In genomic region chr22:49867303-49868250, GRCh38 we compare ENCODE assay signal across 13 cellular contexts. TPM values are rescaled to one million over a fixed set of nuclear protein-coding genes. Genes with fewer than 3 reads are reported as not detected.
DNase-seq lines count a peak whose midpoint lies in the region; ATAC-seq and TF ChIP-seq lines count a peak whose summit lies in the region.
"Had no signal": no experiment of that assay in that cellular context is flagged by ENCODE, and none has a peak within 500 bp of the region (broad histone marks: within the 10 kb centered on the region; RNA-seq: fewer than 3 reads in every experiment).

No MANE protein-coding gene starts in this region.

- DNase-seq in CD8-positive, alpha-beta memory T cell, result peak in 1 of 5 donors; percentile 81
- DNase-seq in NB4 (ENCODE audit: low read depth) (peak; percentile 96), HEK293T (ENCODE audit: extremely low spot score) (no peak), NCI-H2107 (lab: John Stamatoyannopoulos, UW) (no peak)
- DNase-seq in activated naive CD8-positive, alpha-beta T cell treated with anti-CD3 and anti-CD28 coated beads, Interleukin-2, amount 50 U/mL, for 24 hours, result no peak
- no peak for DNase-seq in naive thymus-derived CD4-positive, alpha-beta T cell
- DNase-seq: DMS153, Kasumi-1, NCI-H1436 treated with DMSO at 0.1 percent for 48 hours, NCI-H510A had no signal

- ATAC-seq in activated naive CD8-positive, alpha-beta T cell treated with anti-CD3 and anti-CD28 coated beads, Interleukin-2, amount 50 U/mL, for 24 hours, result peak; percentile 67
- peak; percentile 48 for ATAC-seq in naive thymus-derived CD4-positive, alpha-beta T cell
- ATAC-seq in GM19455 (IDR thresholded peaks at IDR 0.05; ENCODE audit: unreplicated experiment) (no peak), GM21423 (IDR thresholded peaks at IDR 0.05; ENCODE audit: unreplicated experiment) (no peak)

- H3K27ac ChIP-seq in CD8-positive, alpha-beta memory T cell (ENCODE audit: low read depth, low read length), result peak overlapping the region; percentile 20
- H3K27ac ChIP-seq in naive thymus-derived CD4-positive, alpha-beta T cell (ENCODE audit: low read depth, low read length), result no peak overlapping the region

- TF ChIP-seq POLR2A in NB4 (IDR thresholded peaks at IDR 0.05; ENCODE audit: extremely low read depth, insufficient read length), result no peak

- peaks cover 45% of the 10 kb centered on the region for H3K4me1 ChIP-seq in CD8-positive, alpha-beta memory T cell (ENCODE audit: insufficient read depth, low read length)
- H3K4me1 ChIP-seq in naive thymus-derived CD4-positive, alpha-beta T cell (ENCODE audit: control insufficient read depth in 2 of 2, insufficient read depth in 2 of 2, low read length in 2 of 2), result peaks cover 12 to 48% of the 10 kb centered on the region in 2 donors

- peaks cover 4% of the 10 kb centered on the region for H3K9me3 ChIP-seq in CD8-positive, alpha-beta memory T cell (ENCODE audit: low read length)
- H3K9me3 ChIP-seq in naive thymus-derived CD4-positive, alpha-beta T cell (ENCODE audit: control insufficient read depth in 2 of 3, low read length in 3 of 3), result peaks cover 0 to 18% (median 0%) of the 10 kb centered on the region in 3 experiments

- H3K27me3 ChIP-seq in CD8-positive, alpha-beta memory T cell (ENCODE audit: insufficient read depth, low read length, poor library complexity, severe bottlenecking), result no peaks in the 10 kb centered on the region
- H3K27me3 ChIP-seq in naive thymus-derived CD4-positive, alpha-beta T cell (ENCODE audit: control insufficient read depth in 2 of 2, insufficient read depth in 2 of 2, low read length in 2 of 2), result no peaks in the 10 kb centered on the region

- H3K4me1 Mint-ChIP-seq in CD8-positive, alpha-beta memory T cell, result peaks cover 68 to 84% (median 78%) of the 10 kb centered on the region in 3 donors
- peaks cover 70% of the 10 kb centered on the region for H3K4me1 Mint-ChIP-seq in activated naive CD8-positive, alpha-beta T cell treated with anti-CD3 and anti-CD28 coated beads, Interleukin-2, amount 50 U/mL, for 24 hours
- H3K4me1 Mint-ChIP-seq in naive thymus-derived CD4-positive, alpha-beta T cell, result peaks cover 43 to 77% (median 61%) of the 10 kb centered on the region in 7 donors

- H3K4me3 ChIP-seq in CD8-positive, alpha-beta memory T cell (ENCODE audit: low read length), result peak overlapping the region; percentile 13
- H3K4me3 ChIP-seq in NB4 (ENCODE audit: low read depth, low read length), result peak overlapping the region; percentile 66
- H3K4me3 ChIP-seq in naive thymus-derived CD4-positive, alpha-beta T cell (ENCODE audit: low read length), result no peak overlapping the region

- TF ChIP-seq CTCF in NB4 (IDR thresholded peaks at IDR 0.05; ENCODE audit: low read depth, low read length), result no peak

- intact Hi-C loops in naive thymus-derived CD4-positive, alpha-beta T cell (cut with micrococcal nuclease), result loop anchor here in 1 of 2 donors (10.0 kb wide), 1 partner anchor 107 kb away; no protein-coding TSS in a partner anchor

- H3K27ac Mint-ChIP-seq in CD8-positive, alpha-beta memory T cell, result peak overlapping the region; percentile 91 to 97 (median 93)
- peak overlapping the region; percentile 70 for H3K27ac Mint-ChIP-seq in activated naive CD8-positive, alpha-beta T cell treated with anti-CD3 and anti-CD28 coated beads, Interleukin-2, amount 50 U/mL, for 24 hours
- H3K27ac Mint-ChIP-seq in naive thymus-derived CD4-positive, alpha-beta T cell, result peak overlapping the region in 8 of 9 donors; percentile 41 to 67 (median 57)

- CTCF ChIA-PET in CD8-positive, alpha-beta memory T cell (lab: Charles Lee), result interaction anchor here (1.1 kb wide), 1 partner anchor 13 kb away, joined by 5 read pairs; no protein-coding TSS in a partner anchor
- CTCF ChIA-PET in naive thymus-derived CD4-positive, alpha-beta T cell (lab: Charles Lee), result interaction anchor here (0.8 kb wide), 1 partner anchor 28 kb away, joined by 4 read pairs; no protein-coding TSS in a partner anchor
- CTCF ChIA-PET in HEK293T (lab: Yijun Ruan, JAX), result no interaction called here

- H3K9me3 Mint-ChIP-seq in CD8-positive, alpha-beta memory T cell, result peaks cover 15 to 27% (median 16%) of the 10 kb centered on the region in 5 donors
- H3K9me3 Mint-ChIP-seq in activated naive CD8-positive, alpha-beta T cell treated with anti-CD3 and anti-CD28 coated beads, Interleukin-2, amount 50 U/mL, for 24 hours, result peaks cover 34% of the 10 kb centered on the region
- H3K9me3 Mint-ChIP-seq in naive thymus-derived CD4-positive, alpha-beta T cell, result peaks cover 0 to 54% (median 26%) of the 10 kb centered on the region in 11 donors

- no peaks in the 10 kb centered on the region for H3K36me3 ChIP-seq in CD8-positive, alpha-beta memory T cell (ENCODE audit: insufficient read depth, low read length)
- H3K36me3 ChIP-seq in naive thymus-derived CD4-positive, alpha-beta T cell (ENCODE audit: control insufficient read depth in 2 of 3, insufficient read depth in 3 of 3, low read length in 3 of 3), result no peaks in the 10 kb centered on the region

- peaks cover 0 to 4% of the 10 kb centered on the region in 2 donors for H3K27me3 Mint-ChIP-seq in CD8-positive, alpha-beta memory T cell
- no peaks in the 10 kb centered on the region for H3K27me3 Mint-ChIP-seq in activated naive CD8-positive, alpha-beta T cell treated with anti-CD3 and anti-CD28 coated beads, Interleukin-2, amount 50 U/mL, for 24 hours
- H3K27me3 Mint-ChIP-seq in naive thymus-derived CD4-positive, alpha-beta T cell, result no peaks in the 10 kb centered on the region
- H3K27me3 Mint-ChIP-seq: B cell had no signal

- POLR2A ChIA-PET in CD8-positive, alpha-beta memory T cell (lab: Charles Lee), result interaction anchor here (0.6 to 1.0 kb wide), 3 partner anchors 13 to 185 kb away, joined by 4 to 14 read pairs (median 5); no protein-coding TSS in a partner anchor
- POLR2A ChIA-PET in naive thymus-derived CD4-positive, alpha-beta T cell (lab: Charles Lee), result interaction anchor here (0.8 to 1.3 kb wide), 2 partner anchors 9 to 12 kb away, joined by 3 read pairs; no protein-coding TSS in a partner anchor
- POLR2A ChIA-PET in HEK293T (lab: Yijun Ruan, JAX), result no interaction called here

- peak overlapping the region; percentile 46 to 85 (median 68) for H3K4me3 Mint-ChIP-seq in CD8-positive, alpha-beta memory T cell
- H3K4me3 Mint-ChIP-seq in activated naive CD8-positive, alpha-beta T cell treated with anti-CD3 and anti-CD28 coated beads, Interleukin-2, amount 50 U/mL, for 24 hours, result no peak overlapping the region
- H3K4me3 Mint-ChIP-seq in naive thymus-derived CD4-positive, alpha-beta T cell, result peak overlapping the region in 7 of 10 donors; percentile 4 to 39 (median 31)
- H3K4me3 Mint-ChIP-seq: B cell had no signal

- H3K36me3 Mint-ChIP-seq in CD8-positive, alpha-beta memory T cell, result peaks cover 13 to 34% (median 19%) of the 10 kb centered on the region in 3 donors
- peaks cover 62% of the 10 kb centered on the region for H3K36me3 Mint-ChIP-seq in activated naive CD8-positive, alpha-beta T cell treated with anti-CD3 and anti-CD28 coated beads, Interleukin-2, amount 50 U/mL, for 24 hours (ENCODE audit: low read depth)
- H3K36me3 Mint-ChIP-seq in naive thymus-derived CD4-positive, alpha-beta T cell, result peaks cover 16 to 72% (median 48%) of the 10 kb centered on the region in 5 donors

TF ChIP-seq in HEK293T, 16 proteins besides CTCF, POLR2A, EP300 and RAD21:
- TF ChIP-seq FOXK2 (IDR thresholded peaks at IDR 0.05) (no peak), HDGF (IDR thresholded peaks at IDR 0.05; ENCODE audit: borderline replicate concordance) (no peak), LEF1 (IDR thresholded peaks at IDR 0.05; ENCODE audit: borderline replicate concordance) (no peak), CTBP1 (IDR thresholded peaks at IDR 0.05; ENCODE audit: borderline replicate concordance) (no peak), ELF4 (IDR thresholded peaks at IDR 0.05) (no peak), SP1 (IDR thresholded peaks at IDR 0.05) (no peak), BHLHE40 (IDR thresholded peaks at IDR 0.05; ENCODE audit: borderline replicate concordance) (no peak), PKNOX1 (IDR thresholded peaks at IDR 0.05) (no peak), NFRKB (IDR thresholded peaks at IDR 0.05) (no peak), FOXM1 (IDR thresholded peaks at IDR 0.05; ENCODE audit: borderline replicate concordance) (no peak), FOXA1 (IDR thresholded peaks at IDR 0.05) (no peak), TARDBP (IDR thresholded peaks at IDR 0.05) (no peak), SUZ12 (IDR thresholded peaks at IDR 0.05) (no peak), ARNT (IDR thresholded peaks at IDR 0.05) (no peak), L3MBTL2 (conservative IDR thresholded peaks at IDR 0.05) (no peak), ZNF384 (IDR thresholded peaks at IDR 0.05) (no peak)

RNA-seq across cellular contexts. Expression of gene ZBED4, which starts 13.9 kb away (rescaled TPM):
- total RNA-seq in CD8-positive, alpha-beta memory T cell, result 10 to 100 TPM; 24.2 to 24.3 TPM
- 11.1 TPM for polyA plus RNA-seq in CD8-positive, alpha-beta memory T cell
- total RNA-seq in naive thymus-derived CD4-positive, alpha-beta T cell, result 10 to 100 TPM; 13.6 to 20.1 (median 17.1) TPM
- 10 to 100 TPM in 1 of 2 donors, 1 to 10 TPM in 1; 6.0 to 10.6 TPM for polyA plus RNA-seq in naive thymus-derived CD4-positive, alpha-beta T cell

RNA-seq across cellular contexts. Expression of gene BRD1, which starts 39.9 kb away (rescaled TPM):
- 10 to 100 TPM; 32.9 to 35.1 TPM for total RNA-seq in CD8-positive, alpha-beta memory T cell
- polyA plus RNA-seq in CD8-positive, alpha-beta memory T cell, result 4.9 TPM
- total RNA-seq in naive thymus-derived CD4-positive, alpha-beta T cell, result 100 to 1,000 TPM in 2 of 5 experiments, 10 to 100 TPM in 3; 50.0 to 130 (median 87.7) TPM
- 1 to 10 TPM; 2.8 to 3.4 TPM for polyA plus RNA-seq in naive thymus-derived CD4-positive, alpha-beta T cell

RNA-seq across cellular contexts. Expression of gene ALG12, which starts 50.7 kb away (rescaled TPM):
- 10 to 100 TPM; 21.0 TPM for total RNA-seq in CD8-positive, alpha-beta memory T cell
- polyA plus RNA-seq in CD8-positive, alpha-beta memory T cell, result 21.8 TPM
- 10 to 100 TPM; 16.2 to 22.4 (median 19.5) TPM for total RNA-seq in naive thymus-derived CD4-positive, alpha-beta T cell
- 10 to 100 TPM; 10.4 to 21.2 TPM for polyA plus RNA-seq in naive thymus-derived CD4-positive, alpha-beta T cell

RNA-seq across cellular contexts. Expression of gene CRELD2, which starts 50.9 kb away (rescaled TPM):
- 10 to 100 TPM; 49.4 to 50.7 TPM for total RNA-seq in CD8-positive, alpha-beta memory T cell
- polyA plus RNA-seq in CD8-positive, alpha-beta memory T cell, result 53.2 TPM
- 10 to 100 TPM; 19.7 to 80.9 (median 28.5) TPM for total RNA-seq in naive thymus-derived CD4-positive, alpha-beta T cell
- 10 to 100 TPM; 37.3 to 39.1 TPM for polyA plus RNA-seq in naive thymus-derived CD4-positive, alpha-beta T cell

Comparison
In these comparisons a context has a peak if more than half of its experiments do, and no peak if none do; other contexts are left out.
1. ATAC-seq: peak in activated naive CD8-positive, alpha-beta T cell treated with anti-CD3 and anti-CD28 coated beads, Interleukin-2, amount 50 U/mL, for 24 hours (single experiment) and naive thymus-derived CD4-positive, alpha-beta T cell (single experiment); none in GM19455 (single experiment) and GM21423 (single experiment).
2. Peak in every context shown above with its lines, with median percentiles within 50 percentile points of each other: H3K27ac Mint-ChIP-seq.